ENCODE assay signal across 24 cellular contexts in the genomic region with DNA sequence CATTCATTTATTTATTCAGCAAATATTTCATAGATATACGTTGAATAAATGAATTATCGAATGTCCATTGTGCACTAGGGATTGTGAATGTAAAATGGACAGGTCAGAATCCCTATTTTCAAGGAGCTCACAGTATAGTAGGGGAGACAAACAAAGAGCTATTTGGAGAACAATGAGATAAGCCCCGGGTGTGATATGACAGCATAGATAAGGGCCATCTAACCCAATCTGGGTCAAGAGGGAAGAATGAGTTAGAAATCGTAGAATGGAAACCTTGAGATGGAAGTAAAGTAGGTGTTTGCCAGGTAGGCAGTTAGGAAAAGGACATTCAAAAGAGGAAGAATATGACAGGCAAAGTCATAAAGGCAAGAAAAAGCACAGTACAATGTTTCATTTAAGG.
A peak's percentile ranks its signal among the peaks of the same experiment; 100 is the strongest.
DNase-seq lines count a peak whose midpoint lies in the region; ATAC-seq and TF ChIP-seq lines count a peak whose summit lies in the region.
"Had no signal": no experiment of that assay in that cellular context is flagged by ENCODE, and none has a peak within 500 bp of the region (broad histone marks: within the 10 kb centered on the region; RNA-seq: fewer than 3 reads in every experiment).

No MANE protein-coding gene starts in this region.

- H3K4me3 ChIP-seq in upper lobe of right lung: no peak overlapping the region
- H3K4me3 ChIP-seq: BLaER1, GM12878 had no signal

- H3K9me3 Mint-ChIP-seq in progenitor cell of endocrine pancreas (ENCODE audit: low read depth): no peaks in the 10 kb centered on the region
- H3K9me3 Mint-ChIP-seq: CD8-positive, alpha-beta memory T cell had no signal

- peaks cover 1% of the 10 kb centered on the region for H3K36me3 Mint-ChIP-seq in progenitor cell of endocrine pancreas (ENCODE audit: insufficient read depth)
- H3K36me3 Mint-ChIP-seq: CD14-positive monocyte; CD4-positive, alpha-beta memory T cell; CD4-positive, CD25-positive, alpha-beta regulatory T cell had no signal

- H3K27me3 Mint-ChIP-seq in progenitor cell of endocrine pancreas: no peaks in the 10 kb centered on the region

- no peak overlapping the region for H3K27ac Mint-ChIP-seq in progenitor cell of endocrine pancreas
- H3K27ac Mint-ChIP-seq: CD14-positive monocyte; CD4-positive, CD25-positive, alpha-beta regulatory T cell; CD8-positive, alpha-beta memory T cell had no signal

- peak; percentile 53 for DNase-seq in NCI-H146 (lab: John Stamatoyannopoulos, UW)
- peak; percentile 40 for DNase-seq in NCI-H146 treated with DMSO at 0.1 percent for 48 hours (lab: John Stamatoyannopoulos, UW; ENCODE audit: unreplicated experiment)
- DNase-seq in iPS-NIHi7 (ENCODE audit: extremely low spot score): peak; percentile 8
- no peak for DNase-seq in progenitor cell of endocrine pancreas (ENCODE audit: low spot score, unreplicated experiment)
- no peak for DNase-seq in upper lobe of right lung
- DNase-seq: 8988T; ACHN; BE2C; C1 segment of cervical spinal cord; CD4-positive, alpha-beta memory T cell; CD4-positive, CD25-positive, alpha-beta regulatory T cell; CD8-positive, alpha-beta memory T cell; COR-L47; DMS 273 treated with DMSO at 0.1 percent for 48 hours; DMS153; DMS53; DMS79; DND-41; EL; GDM1 had no signal

- peaks cover 3% of the 10 kb centered on the region for H3K27me3 ChIP-seq in upper lobe of right lung
- H3K27me3 ChIP-seq: BE2C, BLaER1 had no signal

- no peak overlapping the region for H3K4me3 Mint-ChIP-seq in progenitor cell of endocrine pancreas (ENCODE audit: low read depth)
- H3K4me3 Mint-ChIP-seq: CD14-positive monocyte; CD4-positive, alpha-beta memory T cell; CD8-positive, alpha-beta memory T cell had no signal

- no peaks in the 10 kb centered on the region for H3K36me3 ChIP-seq in upper lobe of right lung
- H3K36me3 ChIP-seq: BE2C, BLaER1 had no signal

- H3K27ac ChIP-seq in upper lobe of right lung: no peak overlapping the region
- H3K27ac ChIP-seq: BLaER1 had no signal

- no peaks in the 10 kb centered on the region for H3K4me1 Mint-ChIP-seq in progenitor cell of endocrine pancreas (ENCODE audit: low read depth)
- H3K4me1 Mint-ChIP-seq: CD4-positive, alpha-beta memory T cell; CD4-positive, CD25-positive, alpha-beta regulatory T cell; CD8-positive, alpha-beta memory T cell had no signal

- ATAC-seq in upper lobe of right lung: no peak
- ATAC-seq in HG02973 (IDR thresholded peaks at IDR 0.05; ENCODE audit: unreplicated experiment): no peak
- ATAC-seq: GM12878 had no signal

- H3K9me3 ChIP-seq in upper lobe of right lung: no peaks in the 10 kb centered on the region
- H3K9me3 ChIP-seq: BE2C, BLaER1 had no signal

- TF ChIP-seq CTCF in progenitor cell of endocrine pancreas (IDR thresholded peaks at IDR 0.05; ENCODE audit: unreplicated experiment): no peak
- TF ChIP-seq CTCF in upper lobe of right lung (IDR thresholded peaks at IDR 0.05): no peak

- intact Hi-C loops in upper lobe of right lung (cut with DNase I): no loop called here

- H3K4me1 ChIP-seq in upper lobe of right lung: no peaks in the 10 kb centered on the region
- H3K4me1 ChIP-seq: BE2C had no signal

Comparison
In these comparisons a context has a peak if more than half of its experiments do, and no peak if none do; other contexts are left out.
1. DNase-seq: peak in NCI-H146 (single experiment), NCI-H146 treated with DMSO at 0.1 percent for 48 hours (single experiment) and iPS-NIHi7 (single experiment); none in progenitor cell of endocrine pancreas (single experiment) and upper lobe of right lung (single experiment).